In genomic region chr12:130863298-130863697, GRCh38 we compare ENCODE assay signal across 19 cellular contexts. TPM values are rescaled to one million over a fixed set of nuclear protein-coding genes. Genes with fewer than 3 reads are reported as not detected.
DNase-seq lines count a peak whose midpoint lies in the region; ATAC-seq and TF ChIP-seq lines count a peak whose summit lies in the region.
"Had no signal": no experiment of that assay in that cellular context is flagged by ENCODE, and none has a peak within 500 bp of the region (broad histone marks: within the 10 kb centered on the region; RNA-seq: fewer than 3 reads in every experiment).

No MANE protein-coding gene starts in this region.

- no peaks in the 10 kb centered on the region for H3K27me3 Mint-ChIP-seq in Caco-2 (ENCODE audit: insufficient read depth, unreplicated experiment)
- H3K27me3 Mint-ChIP-seq in HFFc6 (ENCODE audit: insufficient read depth) = peaks cover 4% of the 10 kb centered on the region
- peaks cover 1% of the 10 kb centered on the region for H3K27me3 Mint-ChIP-seq in endothelial cell (ENCODE audit: unreplicated experiment)
- H3K27me3 Mint-ChIP-seq in activated T-cell treated with anti-CD3 and anti-CD28 coated beads, Interleukin-2, amount 50 U/mL, for 4 hours (ENCODE audit: low read depth) = no peaks in the 10 kb centered on the region
- H3K27me3 Mint-ChIP-seq: CD4-positive, CD25-positive, alpha-beta regulatory T cell had no signal

- in situ Hi-C loops in KBM-7 (cut with MboI; ENCODE audit: low pct_unique_long_range_greater_than_20kb, low sequenced_read_pairs) = no loop called here

- TF ChIP-seq CTCF in Caco-2 (IDR thresholded peaks at IDR 0.05; ENCODE audit: insufficient read depth in 1 of 2, low read depth in 1 of 2, low read length in 1 of 2, severe bottlenecking in 1 of 2, unreplicated experiment in 1 of 2) (no peak), HFFc6 (IDR thresholded peaks at IDR 0.05) (peak; percentile 12; the same call in 1 of the 2 replicates), endothelial cell (IDR thresholded peaks at IDR 0.05; ENCODE audit: unreplicated experiment) (peak; percentile 16)

- no TSS peak for BruUV-seq in Caco-2 (replicated peaks; lab: Mats Ljungman, UMichigan)

- DNase-seq in Caco-2 = peak; percentile 67 to 71
- DNase-seq in HFFc6 = no peak
- DNase-seq in endothelial cell (ENCODE audit: low spot score) = no peak
- peak; percentile 35 for DNase-seq in mesenteric fat pad (ENCODE audit: low spot score)
- DNase-seq in activated T-cell treated with anti-CD3 and anti-CD28 coated beads, Interleukin-2, amount 50 U/mL, for 4 hours = no peak
- DNase-seq in KBM-7 = no peak
- DNase-seq: AML-193; CD4-positive, CD25-positive, alpha-beta regulatory T cell; DMS79 treated with DMSO at 0.1 percent for 48 hours; GF-D8; H7; NCI-H1092; NCI-H1694; NCI-H345; NCI-H526 treated with DMSO at 0.1 percent for 48 hours had no signal

- no peak overlapping the region for H3K4me3 ChIP-seq in Caco-2 (ENCODE audit: low read depth, low read length)
- H3K4me3 ChIP-seq: SK-N-MC had no signal

- H3K4me1 Mint-ChIP-seq in Caco-2 (ENCODE audit: low read depth, unreplicated experiment) (peaks cover 15% of the 10 kb centered on the region), HFFc6 (ENCODE audit: low read depth) (no peaks in the 10 kb centered on the region), endothelial cell (ENCODE audit: unreplicated experiment) (no peaks in the 10 kb centered on the region)
- H3K4me1 Mint-ChIP-seq in activated T-cell treated with anti-CD3 and anti-CD28 coated beads, Interleukin-2, amount 50 U/mL, for 4 hours (ENCODE audit: low read depth) = peaks cover 13% of the 10 kb centered on the region

- H3K36me3 ChIP-seq in Caco-2 (ENCODE audit: control insufficient read depth, insufficient read depth, low read length) = no peaks in the 10 kb centered on the region

- no peak overlapping the region for H3K27ac Mint-ChIP-seq in Caco-2 (ENCODE audit: unreplicated experiment)
- H3K27ac Mint-ChIP-seq in HFFc6 = no peak overlapping the region
- H3K27ac Mint-ChIP-seq in endothelial cell (ENCODE audit: unreplicated experiment) = no peak overlapping the region

- CTCF ChIA-PET in Caco-2 (lab: Charles Lee) = no interaction called here

- no peaks in the 10 kb centered on the region for H3K9me3 ChIP-seq in Caco-2

- H3K27me3 ChIP-seq in Caco-2 (replicated peaks; ENCODE audit: control insufficient read depth, insufficient read depth, low read length) = no peaks in the 10 kb centered on the region

- no peak for ATAC-seq in activated T-cell treated with anti-CD3 and anti-CD28 coated beads, Interleukin-2, amount 50 U/mL, for 4 hours
- ATAC-seq in HG03280 (IDR thresholded peaks at IDR 0.05; ENCODE audit: unreplicated experiment) (no peak), GM18909 (IDR thresholded peaks at IDR 0.05; ENCODE audit: poor library complexity, unreplicated experiment) (no peak)
- ATAC-seq: Right ventricle myocardium inferior had no signal

- H3K9me3 Mint-ChIP-seq in Caco-2 (ENCODE audit: unreplicated experiment) (no peaks in the 10 kb centered on the region), HFFc6 (no peaks in the 10 kb centered on the region), endothelial cell (ENCODE audit: unreplicated experiment) (no peaks in the 10 kb centered on the region)
- H3K9me3 Mint-ChIP-seq in activated T-cell treated with anti-CD3 and anti-CD28 coated beads, Interleukin-2, amount 50 U/mL, for 4 hours = no peaks in the 10 kb centered on the region

- H3K4me3 Mint-ChIP-seq in Caco-2 (ENCODE audit: unreplicated experiment) (no peak overlapping the region), HFFc6 (no peak overlapping the region), endothelial cell (ENCODE audit: unreplicated experiment) (peak overlapping the region; percentile 65)
- no peak overlapping the region for H3K4me3 Mint-ChIP-seq in activated T-cell treated with anti-CD3 and anti-CD28 coated beads, Interleukin-2, amount 50 U/mL, for 4 hours
- H3K4me3 Mint-ChIP-seq: CD4-positive, CD25-positive, alpha-beta regulatory T cell had no signal

- intact Hi-C loops in Caco-2 (cut with micrococcal nuclease; ENCODE audit: unreplicated experiment) = loop anchor here (1.0 kb wide), 2 partner anchors 8 to 13 kb away; no protein-coding TSS in a partner anchor

- H3K4me1 ChIP-seq in Caco-2 = peaks cover 19% of the 10 kb centered on the region

- POLR2A ChIA-PET in Caco-2 (lab: Charles Lee) = interaction anchor here (0.6 kb wide), 1 partner anchor 100 kb away, joined by 5 read pairs; no protein-coding TSS in a partner anchor

- H3K36me3 Mint-ChIP-seq in Caco-2 (ENCODE audit: insufficient read depth, unreplicated experiment) (no peaks in the 10 kb centered on the region), HFFc6 (ENCODE audit: low read depth) (no peaks in the 10 kb centered on the region), endothelial cell (ENCODE audit: low read depth, unreplicated experiment) (no peaks in the 10 kb centered on the region)
- no peaks in the 10 kb centered on the region for H3K36me3 Mint-ChIP-seq in activated T-cell treated with anti-CD3 and anti-CD28 coated beads, Interleukin-2, amount 50 U/mL, for 4 hours (ENCODE audit: insufficient read depth)
- H3K36me3 Mint-ChIP-seq: CD4-positive, CD25-positive, alpha-beta regulatory T cell had no signal

RNA-seq across cellular contexts. Expression of gene RAN, which starts 8.6 kb away (rescaled TPM):
- total RNA-seq in Caco-2 (2022) (1,310 and 1,315 TPM in 2 replicates), endothelial cell (ENCODE audit: unreplicated experiment) (685 TPM), mesenteric fat pad (472 TPM)
- total RNA-seq in HFFc6 (2021; fragmentation: NEBNext Ultra II Directional; extraction: Animal tissue kit (Norgen Biotek cat#: 25700)) = 1,000 to 10,000 TPM; 1,033 to 1,278 (median 1,071) TPM
- 1,000 to 10,000 TPM; 2,485 to 2,586 (median 2,511) TPM for total RNA-seq in activated T-cell treated with anti-CD3 and anti-CD28 coated beads, Interleukin-2, amount 50 U/mL, for 4 hours

RNA-seq across cellular contexts. Expression of gene STX2, which starts 24.2 kb away (rescaled TPM):
- total RNA-seq in Caco-2 (2022) = 11.2 and 12.6 TPM in 2 replicates
- 10 to 100 TPM; 31.4 to 39.4 (median 34.5) TPM for total RNA-seq in HFFc6 (2021; fragmentation: NEBNext Ultra II Directional; extraction: Animal tissue kit (Norgen Biotek cat#: 25700))
- total RNA-seq in endothelial cell (ENCODE audit: unreplicated experiment) = 17.4 TPM
- 29.7 TPM for total RNA-seq in mesenteric fat pad
- total RNA-seq in activated T-cell treated with anti-CD3 and anti-CD28 coated beads, Interleukin-2, amount 50 U/mL, for 4 hours = 10 to 100 TPM; 12.2 to 13.4 (median 12.7) TPM

Comparison
In these comparisons a context has a peak if more than half of its experiments do, and no peak if none do; other contexts are left out.
1. DNase-seq: peak in Caco-2 (2 of 2) and mesenteric fat pad (single experiment); none in HFFc6 (single experiment), endothelial cell (single experiment), activated T-cell treated with anti-CD3 and anti-CD28 coated beads, Interleukin-2, amount 50 U/mL, for 4 hours (single experiment) and KBM-7 (single experiment).
2. CTCF ChIP-seq: peak in HFFc6 (single experiment) and endothelial cell (single experiment); none in Caco-2 (0 of 2).